Comparison of ENCODE assay signal across 8 cellular contexts in genomic region chr1:10430216-10431064, GRCh38. TPM values are rescaled to one million over a fixed set of nuclear protein-coding genes. Genes with fewer than 3 reads are reported as not detected.
DNase-seq lines count a peak whose midpoint lies in the region; ATAC-seq and TF ChIP-seq lines count a peak whose summit lies in the region.

Gene CENPS, plus strand, starts transcription at chr1:10430433. Its CDS starts 85 bp downstream, at chr1:10430518.

- H4K20me1 ChIP-seq in KMS-11 (ENCODE audit: insufficient read depth) = no peaks in the 10 kb centered on the region

- peak within 1 kb of the TSS; percentile 92 for H3K4me3 Mint-ChIP-seq in natural killer cell

- H3K4me3 ChIP-seq in KMS-11 (IDR thresholded peaks at IDR 0.05; ENCODE audit: insufficient read depth, low read depth, low read length) = peak within 1 kb of the TSS; percentile 62
- peak within 1 kb of the TSS; percentile 89 for H3K4me3 ChIP-seq in fibroblast of mammary gland (ENCODE audit: control insufficient read depth, low read depth, low read length)

- H3K36me3 Mint-ChIP-seq in natural killer cell = no peaks in the 10 kb centered on the region

- ATAC-seq in GM21737 (IDR thresholded peaks at IDR 0.05; ENCODE audit: unreplicated experiment) (peak; percentile 73), natural killer cell (peak; percentile 82 to 94 (median 86))

- H3K4me1 Mint-ChIP-seq in natural killer cell = peaks cover 17% of the 10 kb centered on the region in 2 donors

- peak within 1 kb of the TSS; percentile 54; the same call in 1 of the 2 replicates for H3K27ac ChIP-seq in KMS-11

- H3K27me3 Mint-ChIP-seq in natural killer cell (ENCODE audit: low read depth in 2 of 2) = no peaks in the 10 kb centered on the region

- no peaks in the 10 kb centered on the region for H3K27me3 ChIP-seq in KMS-11 (ENCODE audit: insufficient read depth, low read depth)

- DNase-seq in Daoy (ENCODE audit: low read depth) (peak; percentile 92), RPMI7951 (ENCODE audit: low read depth) (peak; percentile 83), fibroblast of mammary gland (ENCODE audit: low read depth) (peak; percentile 76), natural killer cell (peak; percentile 90)
- DNase-seq in activated T-helper 1 cell treated with anti-CD3 and anti-CD28 coated beads, Interleukin-2, amount 50 U/mL, for 16 hours (ENCODE audit: low read depth in 1 of 2, low spot score in 1 of 2) = peak; percentile 80 to 87
- peak; percentile 78 to 97 (median 88) for DNase-seq in stimulated activated naive CD4-positive, alpha-beta T cell (lab: John Stamatoyannopoulos, UW)

- H2AFZ ChIP-seq in KMS-11 (ENCODE audit: low read depth) = peak within 1 kb of the TSS; percentile 94

- peaks cover 13% of the 10 kb centered on the region for H3K4me1 ChIP-seq in KMS-11 (ENCODE audit: low read depth, poor library complexity, severe bottlenecking)

- no peaks in the 10 kb centered on the region for H3K36me3 ChIP-seq in KMS-11 (ENCODE audit: insufficient read depth)

- peak; percentile 86 for TF ChIP-seq CTCF in KMS-11 (conservative IDR thresholded peaks at IDR 0.05; ENCODE audit: low read depth, low read length)
- TF ChIP-seq CTCF in fibroblast of mammary gland (conservative IDR thresholded peaks at IDR 0.05; ENCODE audit: control insufficient read depth, insufficient read depth, low read depth, low read length) = peak; percentile 48
- peak; percentile 91 for TF ChIP-seq CTCF in natural killer cell (IDR thresholded peaks at IDR 0.05)

- H3K9me3 Mint-ChIP-seq in natural killer cell = no peaks in the 10 kb centered on the region

- peak within 1 kb of the TSS; percentile 73 for H3K9ac ChIP-seq in KMS-11

- H3K4me2 ChIP-seq in KMS-11 = peak within 1 kb of the TSS; percentile 91

- H3K79me2 ChIP-seq in KMS-11 (ENCODE audit: insufficient read depth, low read depth) = no peaks in the 10 kb centered on the region

- H3K27ac Mint-ChIP-seq in natural killer cell = peak within 1 kb of the TSS; percentile 89 to 97

- intact Hi-C loops in natural killer cell (cut with micrococcal nuclease) = loop anchor here (1.0 to 5.0 kb wide), 3 partner anchors 42 to 437 kb away; partner anchors contain the start of genes DFFA and PEX14

RNA-seq across cellular contexts. Expression of gene CENPS, which starts in this region (rescaled TPM):
- total RNA-seq in Daoy (2014; rRNA removed; shearing (Covaris generic)) = 19.1 and 52.1 TPM in 2 replicates
- 19.0 and 28.5 TPM in 2 replicates for total RNA-seq in RPMI7951 (2014; rRNA removed; shearing (Covaris generic))
- 1 to 10 TPM; 4.1 to 5.0 (median 4.5) TPM for total RNA-seq in natural killer cell

Comparison
In these comparisons a context has a peak if more than half of its experiments do, and no peak if none do; other contexts are left out.
1. Peak in every context shown above with its lines: DNase-seq, ATAC-seq, H3K4me3 ChIP-seq and H3K27ac ChIP-seq.